Comparison of ENCODE assay signal across 26 cellular contexts in the genomic region with DNA sequence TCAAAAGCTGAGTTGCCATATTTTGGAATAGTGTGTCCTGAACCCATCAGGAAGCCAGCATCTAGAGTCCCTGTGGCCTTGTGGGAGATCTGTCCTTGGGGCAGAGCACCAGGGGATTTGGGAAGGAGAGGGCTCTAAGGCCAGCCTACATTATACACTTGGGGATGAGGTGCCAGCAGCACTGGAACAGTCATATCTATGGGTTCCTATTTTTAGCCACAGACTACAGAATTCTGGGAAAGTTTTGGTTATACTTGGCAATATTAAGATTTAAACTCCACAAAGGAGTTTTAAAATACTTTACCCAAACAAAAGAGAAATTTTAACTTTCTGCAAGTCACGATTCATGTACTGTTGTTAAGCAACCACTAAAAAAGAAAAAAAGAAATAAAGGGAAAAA.
"Had no signal": no experiment of that assay in that cellular context is flagged by ENCODE, and none has a peak within 500 bp of the region (broad histone marks: within the 10 kb centered on the region; RNA-seq: fewer than 3 reads in every experiment).

No MANE protein-coding gene starts in this region.

- H3K36me3 ChIP-seq: colonic mucosa, esophagus muscularis mucosa, gastroesophageal sphincter, heart left ventricle, neural progenitor cell, prostate gland, spleen, transverse colon had no signal

- H3K9me3 ChIP-seq: colonic mucosa, esophagus muscularis mucosa, gastroesophageal sphincter, mucosa of descending colon, prostate gland, testis, transverse colon had no signal

- H3K27me3 Mint-ChIP-seq: memory B cell; naive B cell; natural killer cell treated with Interleukin-12 subunit alpha and Interleukin-12 subunit beta and Interleukin-15 and Interleukin-18, amount 100 ng/mL, for 72 hours; stimulated activated memory B cell treated with anti-CD40 and anti-IgM and Interleukin-4, amounts not matched to agents 10 μg/mL and 1 μg/mL and 100 μg/mL, for 72 hours had no signal

- H3K36me3 Mint-ChIP-seq: memory B cell; naive B cell; neural progenitor cell; stimulated activated memory B cell treated with anti-CD40 and anti-IgM and Interleukin-4, amounts not matched to agents 10 μg/mL and 1 μg/mL and 100 μg/mL, for 72 hours had no signal

- H3K4me2 ChIP-seq: hepatocyte, neural progenitor cell had no signal

- H3K27ac ChIP-seq: colonic mucosa, esophagus muscularis mucosa, gastroesophageal sphincter, heart left ventricle, neural progenitor cell, prostate gland, spleen, testis, transverse colon had no signal

- H3K9me3 Mint-ChIP-seq: memory B cell; stimulated activated memory B cell treated with anti-CD40 and anti-IgM and Interleukin-4, amounts not matched to agents 10 μg/mL and 1 μg/mL and 100 μg/mL, for 72 hours had no signal

- H3K4me3 Mint-ChIP-seq: memory B cell; mesothelial cell of epicardium; naive B cell; natural killer cell treated with Interleukin-12 subunit alpha and Interleukin-12 subunit beta and Interleukin-15 and Interleukin-18, amount 100 ng/mL, for 72 hours; neural progenitor cell; stimulated activated memory B cell treated with anti-CD40 and anti-IgM and Interleukin-4, amounts not matched to agents 10 μg/mL and 1 μg/mL and 100 μg/mL, for 72 hours had no signal

- H3K4me1 ChIP-seq: colonic mucosa, gastroesophageal sphincter, neural progenitor cell, prostate gland, testis, transverse colon had no signal

- H3K4me3 ChIP-seq: colonic mucosa, esophagus muscularis mucosa, gastroesophageal sphincter, heart left ventricle, hepatocyte, lung, mucosa of descending colon, neural progenitor cell, prostate gland, skin epidermis, spleen, testis, transverse colon had no signal

- H3K27me3 ChIP-seq: colonic mucosa, esophagus muscularis mucosa, gastroesophageal sphincter, heart left ventricle, hepatocyte, neural progenitor cell, spleen, testis, transverse colon had no signal

- DNase-seq: colonic mucosa; dermis blood vessel endothelial cell; effector memory CD4-positive, alpha-beta T cell; heart left ventricle; kidney; mucosa of descending colon; naive B cell; right cardiac atrium; spleen; stimulated activated CD4-positive, alpha-beta T cell treated with anti-CD3 and anti-CD28 coated beads, Interleukin-4, amount 100 ng/mL, for 4 hours; stimulated activated naive CD8-positive, alpha-beta T cell treated with anti-CD3 and anti-CD28 coated beads, Interleukin-15, Interleukin-2, amounts not matched to agents 100 U/mL and 50 U/mL, for 24 hours; substantia nigra; testis; transverse colon had no signal

- H2AFZ ChIP-seq: hepatocyte, neural progenitor cell had no signal

- H3K79me2 ChIP-seq: hepatocyte had no signal

- H3K4me1 Mint-ChIP-seq: memory B cell; naive B cell; neural progenitor cell; stimulated activated memory B cell treated with anti-CD40 and anti-IgM and Interleukin-4, amounts not matched to agents 10 μg/mL and 1 μg/mL and 100 μg/mL, for 72 hours had no signal

- ATAC-seq: gastroesophageal sphincter; heart left ventricle; left lobe of liver; mucosa of descending colon; natural killer cell treated with Interleukin-12 subunit alpha and Interleukin-12 subunit beta and Interleukin-15 and Interleukin-18, amount 100 ng/mL, for 72 hours; right cardiac atrium; stimulated activated memory B cell treated with anti-CD40 and anti-IgM and Interleukin-4, amounts not matched to agents 10 μg/mL and 1 μg/mL and 100 μg/mL, for 72 hours; stimulated activated naive CD8-positive, alpha-beta T cell treated with anti-CD3 and anti-CD28 coated beads, Interleukin-15, Interleukin-2, amounts not matched to agents 100 U/mL and 50 U/mL, for 24 hours had no signal

- H3K27ac Mint-ChIP-seq: memory B cell; mesothelial cell of epicardium; naive B cell; natural killer cell treated with Interleukin-12 subunit alpha and Interleukin-12 subunit beta and Interleukin-15 and Interleukin-18, amount 100 ng/mL, for 72 hours; neural progenitor cell; stimulated activated memory B cell treated with anti-CD40 and anti-IgM and Interleukin-4, amounts not matched to agents 10 μg/mL and 1 μg/mL and 100 μg/mL, for 72 hours had no signal
